26 cellular contexts compared by ENCODE assay signal in genomic region chr4:159141193-159141592, GRCh38. TPM values are rescaled to one million over a fixed set of nuclear protein-coding genes. Genes with fewer than 3 reads are reported as not detected.
DNase-seq lines count a peak whose midpoint lies in the region; ATAC-seq, FAIRE-seq and TF ChIP-seq lines count a peak whose summit lies in the region.
"Had no signal": no experiment of that assay in that cellular context is flagged by ENCODE, and none has a peak within 500 bp of the region (broad histone marks: within the 10 kb centered on the region; RNA-seq: fewer than 3 reads in every experiment).

No MANE protein-coding gene starts in this region.

- intact Hi-C loops in activated CD8-positive, alpha-beta T cell treated with anti-CD3 and anti-CD28 coated beads for 36 hours (cut with micrococcal nuclease), result no loop called here
- intact Hi-C loops in sciatic nerve (cut with DNase I), result no loop called here

- no peak overlapping the region for H3K4me2 ChIP-seq in astrocyte (ENCODE audit: low read length)

- H2AFZ ChIP-seq in astrocyte (ENCODE audit: low read depth, low read length), result no peak overlapping the region

- no peak for ATAC-seq in activated CD8-positive, alpha-beta T cell treated with anti-CD3 and anti-CD28 coated beads for 36 hours
- ATAC-seq in GM19023 (IDR thresholded peaks at IDR 0.05; ENCODE audit: unreplicated experiment), result no peak
- ATAC-seq in sciatic nerve, result no peak
- ATAC-seq: activated CD4-positive, alpha-beta T cell treated with anti-CD3 and anti-CD28 coated beads for 36 hours; activated T-cell treated with anti-CD3 and anti-CD28 coated beads, Interleukin-2, amount 50 U/mL, for 4 hours; T-helper 17 cell; upper lobe of right lung had no signal

- H3K36me3 ChIP-seq in astrocyte (ENCODE audit: insufficient read depth, low read length), result no peaks in the 10 kb centered on the region
- H3K36me3 ChIP-seq: adrenal gland, cardiac muscle cell, heart right ventricle, left ventricle myocardium inferior, upper lobe of right lung had no signal

- peaks cover 3% of the 10 kb centered on the region for H3K4me1 ChIP-seq in astrocyte (ENCODE audit: insufficient read depth, low read length)

- no peak overlapping the region for H3K9ac ChIP-seq in astrocyte (ENCODE audit: low read length)

- TF ChIP-seq CTCF in AG04450 (IDR thresholded peaks at IDR 0.05; ENCODE audit: low read depth, low read length) (no peak), astrocyte (IDR thresholded peaks at IDR 0.05; ENCODE audit: insufficient read depth, low read depth, low read length) (no peak), fibroblast of the aortic adventitia (IDR thresholded peaks at IDR 0.05; ENCODE audit: insufficient read depth, low read length) (no peak)
- no peak for TF ChIP-seq CTCF in activated CD8-positive, alpha-beta T cell treated with anti-CD3 and anti-CD28 coated beads for 36 hours (IDR thresholded peaks at IDR 0.05)

- no peaks in the 10 kb centered on the region for H3K9me3 Mint-ChIP-seq in astrocyte (ENCODE audit: unreplicated experiment)
- no peaks in the 10 kb centered on the region for H3K9me3 Mint-ChIP-seq in activated CD8-positive, alpha-beta T cell treated with anti-CD3 and anti-CD28 coated beads for 36 hours
- H3K9me3 Mint-ChIP-seq: activated T-cell treated with anti-CD3 and anti-CD28 coated beads, Interleukin-2, amount 50 U/mL, for 4 hours had no signal

- H3K79me2 ChIP-seq in astrocyte (ENCODE audit: insufficient read depth, low read length), result peaks cover 94% of the 10 kb centered on the region

- peaks cover under 1% of the 10 kb centered on the region for H3K36me3 Mint-ChIP-seq in astrocyte (ENCODE audit: low read depth, unreplicated experiment)
- peaks cover 2% of the 10 kb centered on the region for H3K36me3 Mint-ChIP-seq in activated CD8-positive, alpha-beta T cell treated with anti-CD3 and anti-CD28 coated beads for 36 hours (ENCODE audit: low read depth)

- H3K27me3 ChIP-seq in AG04450 (ENCODE audit: control insufficient read depth, insufficient read depth, low read length), result no peaks in the 10 kb centered on the region
- no peaks in the 10 kb centered on the region for H3K27me3 ChIP-seq in astrocyte (ENCODE audit: insufficient read depth, low read length)
- H3K27me3 ChIP-seq: adrenal gland, cardiac muscle cell, heart right ventricle, upper lobe of right lung had no signal

- no peak overlapping the region for H3K27ac ChIP-seq in AG04450 (ENCODE audit: low read depth, low read length)
- no peak overlapping the region for H3K27ac ChIP-seq in astrocyte (ENCODE audit: low read depth, low read length)
- H3K27ac ChIP-seq: adrenal gland, cardiac muscle cell, heart right ventricle, upper lobe of right lung had no signal

- DNase-seq in AG04450 (ENCODE audit: low read depth, low spot score) (peak; percentile 3), astrocyte (ENCODE audit: low read depth) (peak; percentile 63), fibroblast of the aortic adventitia (ENCODE audit: low read depth) (peak; percentile 19), myocyte (ENCODE audit: low read depth) (peak; percentile 40), middle frontal gyrus (ENCODE audit: extremely low spot score, low spot score) (no peak), sciatic nerve (ENCODE audit: low spot score) (no peak)
- no peak for DNase-seq in activated CD8-positive, alpha-beta T cell treated with anti-CD3 and anti-CD28 coated beads for 36 hours
- DNase-seq: 8988T; activated CD4-positive, alpha-beta T cell treated with anti-CD3 and anti-CD28 coated beads for 36 hours; activated CD8-positive, alpha-beta memory T cell treated with anti-CD3 and anti-CD28 coated beads for 24 hours; activated T-cell treated with anti-CD3 and anti-CD28 coated beads, Interleukin-2, amount 50 U/mL, for 4 hours; adrenal gland; DMS53; heart right ventricle; left ventricle myocardium inferior; midbrain; NCI-H2171; NCI-H526; posterior cingulate gyrus; RPMI8226; T-helper 17 cell; upper lobe of right lung had no signal

- peaks cover 26% of the 10 kb centered on the region for H3K4me1 Mint-ChIP-seq in astrocyte (ENCODE audit: low read depth, unreplicated experiment)
- peaks cover 22% of the 10 kb centered on the region for H3K4me1 Mint-ChIP-seq in activated CD8-positive, alpha-beta T cell treated with anti-CD3 and anti-CD28 coated beads for 36 hours (ENCODE audit: low read depth)

- no peaks in the 10 kb centered on the region for H3K27me3 Mint-ChIP-seq in astrocyte (ENCODE audit: low read depth, unreplicated experiment)
- H3K27me3 Mint-ChIP-seq in activated CD8-positive, alpha-beta T cell treated with anti-CD3 and anti-CD28 coated beads for 36 hours, result peaks cover 1% of the 10 kb centered on the region
- H3K27me3 Mint-ChIP-seq: activated CD4-positive, alpha-beta T cell treated with anti-CD3 and anti-CD28 coated beads for 36 hours; B cell; T-helper 17 cell had no signal

- POLR2A ChIA-PET in AG04450 (lab: Yijun Ruan, JAX), result no interaction called here
- POLR2A ChIA-PET in activated CD8-positive, alpha-beta T cell treated with anti-CD3 and anti-CD28 coated beads for 36 hours (lab: Charles Lee), result no interaction called here

- CTCF ChIA-PET in AG04450 (lab: Charles Lee), result no interaction called here
- CTCF ChIA-PET in activated CD8-positive, alpha-beta T cell treated with anti-CD3 and anti-CD28 coated beads for 36 hours (lab: Charles Lee), result no interaction called here

- H3K9me3 ChIP-seq in AG04450 (ENCODE audit: control insufficient read depth, insufficient read depth, low read length) (no peaks in the 10 kb centered on the region), astrocyte (ENCODE audit: insufficient read depth, low read depth, low read length) (no peaks in the 10 kb centered on the region)
- H3K9me3 ChIP-seq: adrenal gland, heart right ventricle, left ventricle myocardium inferior, upper lobe of right lung had no signal

- no peak for FAIRE-seq in astrocyte (lab: Jason Lieb, UNC)
- FAIRE-seq: HTR-8/SVneo had no signal

- no peak overlapping the region for H3K4me3 Mint-ChIP-seq in astrocyte (ENCODE audit: unreplicated experiment)
- no peak overlapping the region for H3K4me3 Mint-ChIP-seq in activated CD8-positive, alpha-beta T cell treated with anti-CD3 and anti-CD28 coated beads for 36 hours
- H3K4me3 Mint-ChIP-seq: activated CD4-positive, alpha-beta T cell treated with anti-CD3 and anti-CD28 coated beads for 36 hours; activated T-cell treated with anti-CD3 and anti-CD28 coated beads, Interleukin-2, amount 50 U/mL, for 4 hours; B cell; T-helper 17 cell had no signal

- no peak overlapping the region for H3K4me3 ChIP-seq in AG04450 (ENCODE audit: low read depth, low read length)
- H3K4me3 ChIP-seq in astrocyte (ENCODE audit: insufficient read depth, low read depth, low read length), result no peak overlapping the region
- H3K4me3 ChIP-seq in fibroblast of the aortic adventitia (ENCODE audit: low read depth, low read length), result no peak overlapping the region
- H3K4me3 ChIP-seq: adrenal gland, cardiac muscle cell, heart right ventricle, left ventricle myocardium inferior, upper lobe of right lung had no signal

- peaks cover 54% of the 10 kb centered on the region for H4K20me1 ChIP-seq in astrocyte (ENCODE audit: insufficient read depth, low read length)

- H3K27ac Mint-ChIP-seq in astrocyte (ENCODE audit: unreplicated experiment), result no peak overlapping the region
- H3K27ac Mint-ChIP-seq in activated CD8-positive, alpha-beta T cell treated with anti-CD3 and anti-CD28 coated beads for 36 hours, result no peak overlapping the region
- H3K27ac Mint-ChIP-seq: activated CD4-positive, alpha-beta T cell treated with anti-CD3 and anti-CD28 coated beads for 36 hours; B cell; T-helper 17 cell had no signal

RNA-seq across cellular contexts. Expression of gene RAPGEF2, which starts 38.3 kb away (rescaled TPM):
- polyA plus RNA-seq in AG04450 (2011; rRNA removed), result 40.3 and 51.5 TPM in 2 replicates
- 101 and 103 TPM in 2 replicates for polyA minus RNA-seq in AG04450 (2011; rRNA and poly(A)+ RNA removed)
- total RNA-seq in astrocyte (50.9 and 59.0 TPM in 2 replicates), fibroblast of the aortic adventitia (ENCODE audit: low replicate concordance) (25.7 and 44.0 TPM in 2 replicates), myocyte (16.2 and 17.6 TPM in 2 replicates), sciatic nerve (74.0 TPM)
- 10.0 TPM for polyA plus RNA-seq in myocyte (2012)
- total RNA-seq in activated CD8-positive, alpha-beta T cell treated with anti-CD3 and anti-CD28 coated beads for 36 hours, result 10 to 100 TPM; 13.7 to 14.8 TPM

Comparison
In these comparisons a context has a peak if more than half of its experiments do, and no peak if none do; other contexts are left out.
1. DNase-seq: peak in AG04450 (single experiment), astrocyte (single experiment), fibroblast of the aortic adventitia (single experiment) and myocyte (single experiment); none in activated CD8-positive, alpha-beta T cell treated with anti-CD3 and anti-CD28 coated beads for 36 hours (single experiment), middle frontal gyrus (single experiment) and sciatic nerve (single experiment).